In the genomic region with DNA sequence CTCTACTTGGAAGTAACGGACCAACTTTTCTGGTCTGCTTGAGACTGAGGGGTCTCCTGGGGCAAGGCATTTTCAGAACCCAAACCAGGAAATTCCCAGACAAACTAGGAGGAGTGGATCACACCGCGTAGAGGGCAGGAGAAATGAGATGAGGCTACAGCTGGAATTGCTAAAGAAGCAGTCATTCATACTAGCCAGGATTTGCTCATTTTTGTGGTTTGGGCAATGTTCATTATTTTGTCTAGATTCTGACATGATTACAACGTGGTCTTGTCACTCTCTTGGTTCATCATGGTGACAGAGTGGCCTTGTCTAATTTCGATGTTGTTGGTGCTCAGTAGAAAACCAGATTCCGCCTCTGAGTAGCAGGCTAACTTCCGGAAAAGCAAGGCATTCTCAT, we compare ENCODE assay signal across 20 cellular contexts.
DNase-seq lines count a peak whose midpoint lies in the region; ATAC-seq and TF ChIP-seq lines count a peak whose summit lies in the region.
"Had no signal": no experiment of that assay in that cellular context is flagged by ENCODE, and none has a peak within 500 bp of the region (broad histone marks: within the 10 kb centered on the region; RNA-seq: fewer than 3 reads in every experiment).

No MANE protein-coding gene starts in this region.

- intact Hi-C loops in A673 (cut with micrococcal nuclease; ENCODE audit: unreplicated experiment) (no loop called here), body of pancreas (cut with DNase I) (no loop called here)

- H2AFZ ChIP-seq in smooth muscle cell (ENCODE audit: low read depth) (peak overlapping the region; percentile 87), osteoblast (ENCODE audit: low read length) (no peak overlapping the region)

- no TSS peak for BruUV-seq in A673 (replicated peaks; lab: Mats Ljungman, UMichigan)

- H3K27me3 Mint-ChIP-seq in IgD-negative memory B cell: no peaks in the 10 kb centered on the region
- H3K27me3 Mint-ChIP-seq: activated naive CD4-positive, alpha-beta T cell treated with anti-CD3 and anti-CD28 coated beads, Interleukin-2, amount 10 ng/mL, durations not matched to agents 7 days and 5 days; progenitor cell of endocrine pancreas had no signal

- H3K4me1 ChIP-seq in smooth muscle cell (ENCODE audit: low read depth) (peaks cover 9% of the 10 kb centered on the region), A673 (ENCODE audit: insufficient read depth, low read length, poor library complexity, severe bottlenecking) (no peaks in the 10 kb centered on the region), body of pancreas (no peaks in the 10 kb centered on the region), osteoblast (ENCODE audit: insufficient read depth, low read length) (no peaks in the 10 kb centered on the region)
- H3K4me1 ChIP-seq: esophagus squamous epithelium, HAP-1 had no signal

- no peak overlapping the region for H3K27ac ChIP-seq in smooth muscle cell (ENCODE audit: low read depth)
- H3K27ac ChIP-seq in A673 (ENCODE audit: low read depth, low read length, poor library complexity, severe bottlenecking): no peak overlapping the region
- no peak overlapping the region for H3K27ac ChIP-seq in body of pancreas
- H3K27ac ChIP-seq in osteoblast (ENCODE audit: low read depth, low read length): no peak overlapping the region
- H3K27ac ChIP-seq: esophagus squamous epithelium had no signal

- H3K4me3 ChIP-seq in choroid plexus epithelial cell (ENCODE audit: low read depth, low read length): no peak overlapping the region
- H3K4me3 ChIP-seq in smooth muscle cell: no peak overlapping the region
- H3K4me3 ChIP-seq in A673 (ENCODE audit: low read depth, low read length, poor library complexity, severe bottlenecking): no peak overlapping the region
- H3K4me3 ChIP-seq in body of pancreas: no peak overlapping the region
- no peak overlapping the region for H3K4me3 ChIP-seq in osteoblast (ENCODE audit: insufficient read depth, low read length)
- H3K4me3 ChIP-seq: esophagus squamous epithelium, HAP-1 had no signal

- ATAC-seq in body of pancreas: no peak
- ATAC-seq in HG02588 (IDR thresholded peaks at IDR 0.05; ENCODE audit: unreplicated experiment): no peak
- ATAC-seq: Right ventricle myocardium inferior had no signal

- POLR2A ChIA-PET in A673 (lab: Charles Lee; ENCODE audit: low non-redundant PET): no interaction called here

- H3K9me3 ChIP-seq in smooth muscle cell (replicated peaks; ENCODE audit: low read depth): no peaks in the 10 kb centered on the region
- H3K9me3 ChIP-seq in A673 (ENCODE audit: low read depth, low read length, poor library complexity, severe bottlenecking): no peaks in the 10 kb centered on the region
- no peaks in the 10 kb centered on the region for H3K9me3 ChIP-seq in body of pancreas
- no peaks in the 10 kb centered on the region for H3K9me3 ChIP-seq in osteoblast (ENCODE audit: low read depth, low read length)
- H3K9me3 ChIP-seq: esophagus squamous epithelium, HAP-1 had no signal

- H3K27me3 ChIP-seq in smooth muscle cell (ENCODE audit: low read depth) (no peaks in the 10 kb centered on the region), A673 (replicated peaks; ENCODE audit: insufficient read depth, low read depth, low read length, poor library complexity) (no peaks in the 10 kb centered on the region), body of pancreas (no peaks in the 10 kb centered on the region), osteoblast (ENCODE audit: insufficient read depth, low read length) (no peaks in the 10 kb centered on the region)
- H3K27me3 ChIP-seq: esophagus squamous epithelium had no signal

- WGBS in smooth muscle cell (ENCODE audit: low lambda C conversion rate): 68% methylated on average over 7 of the region's 7 CpGs
- WGBS in body of pancreas, 2 donors: 64 to 73% methylated on average over 7 of the region's 7 CpGs

- H3K36me3 ChIP-seq in smooth muscle cell (ENCODE audit: low read depth): no peaks in the 10 kb centered on the region
- no peaks in the 10 kb centered on the region for H3K36me3 ChIP-seq in A673 (ENCODE audit: insufficient read depth, low read length, poor library complexity, severe bottlenecking)
- no peaks in the 10 kb centered on the region for H3K36me3 ChIP-seq in body of pancreas (replicated peaks in 1 of 2; ENCODE audit: insufficient read depth in 1 of 2, low read depth in 2 of 2)
- no peaks in the 10 kb centered on the region for H3K36me3 ChIP-seq in osteoblast (ENCODE audit: insufficient read depth, low read length)
- H3K36me3 ChIP-seq: esophagus squamous epithelium, HAP-1 had no signal

- no peak for TF ChIP-seq CTCF in choroid plexus epithelial cell (conservative IDR thresholded peaks at IDR 0.05; ENCODE audit: low read depth, low read length)
- TF ChIP-seq CTCF in smooth muscle cell (IDR thresholded peaks at IDR 0.05; ENCODE audit: borderline replicate concordance, insufficient read depth, poor library complexity, severe bottlenecking): no peak
- TF ChIP-seq CTCF in A673 (conservative IDR thresholded peaks at IDR 0.05; ENCODE audit: low read depth, low read length): no peak
- TF ChIP-seq CTCF in body of pancreas (IDR thresholded peaks at IDR 0.05): no peak
- TF ChIP-seq CTCF in osteoblast (IDR thresholded peaks at IDR 0.05; ENCODE audit: extremely low read depth, low read depth, low read length): no peak

- TF ChIP-seq POLR2A in body of pancreas (IDR thresholded peaks at IDR 0.05): no peak

- no peaks in the 10 kb centered on the region for H3K9me3 Mint-ChIP-seq in IgD-negative memory B cell
- H3K9me3 Mint-ChIP-seq: activated naive CD4-positive, alpha-beta T cell treated with anti-CD3 and anti-CD28 coated beads, Interleukin-2, amount 10 ng/mL, durations not matched to agents 7 days and 5 days; dendritic cell treated with granulocyte-macrophage colony-stimulating factor and Interleukin-4, amounts not matched to agents 40 ng/mL and 50 ng/mL, for 4 days had no signal

- no peaks in the 10 kb centered on the region for H3F3A ChIP-seq in smooth muscle cell (ENCODE audit: low read depth)

- CTCF ChIA-PET in A673 (lab: Charles Lee): no interaction called here

- peak overlapping the region; percentile 68 to 87 (median 82) for H3K4me3 Mint-ChIP-seq in IgD-negative memory B cell
- H3K4me3 Mint-ChIP-seq: activated naive CD4-positive, alpha-beta T cell treated with anti-CD3 and anti-CD28 coated beads, Interleukin-2, amount 10 ng/mL, durations not matched to agents 7 days and 5 days; dendritic cell treated with granulocyte-macrophage colony-stimulating factor and Interleukin-4, amounts not matched to agents 40 ng/mL and 50 ng/mL, for 4 days; neural crest cell had no signal

- H3K79me2 ChIP-seq in smooth muscle cell (ENCODE audit: low read depth) (no peaks in the 10 kb centered on the region), osteoblast (ENCODE audit: insufficient read depth, low read length) (no peaks in the 10 kb centered on the region)

- DNase-seq in Daoy (ENCODE audit: low read depth) (peak; percentile 0), choroid plexus epithelial cell (ENCODE audit: low read depth) (peak; percentile 59), smooth muscle cell (lab: John Stamatoyannopoulos, UW; ENCODE audit: unreplicated experiment) (no peak), A673 (ENCODE audit: low spot score) (no peak), body of pancreas (no peak), osteoblast (ENCODE audit: insufficient read length, low spot score, missing footprints) (no peak)
- DNase-seq: activated CD4-positive, alpha-beta T cell treated with anti-CD3 and anti-CD28 coated beads, Interleukin-2, amount 50 U/mL, for 1 hour; activated naive CD4-positive, alpha-beta T cell treated with anti-CD3 and anti-CD28 coated beads, Interleukin-2, amount 10 ng/mL, durations not matched to agents 7 days and 5 days; caudate nucleus; esophagus squamous epithelium; NCI-H1417 treated with DMSO at 0.1 percent for 48 hours; NCI-H446; stimulated activated CD8-positive, alpha-beta memory T cell treated with anti-CD3 and anti-CD28 coated beads, Interleukin-4, amount 100 ng/mL, for 48 hours had no signal

- H3K4me2 ChIP-seq in smooth muscle cell (peak overlapping the region; percentile 6), osteoblast (ENCODE audit: insufficient read depth, low read length) (no peak overlapping the region)

- peaks cover 20% of the 10 kb centered on the region for H3K36me3 Mint-ChIP-seq in IgD-negative memory B cell
- H3K36me3 Mint-ChIP-seq: activated naive CD4-positive, alpha-beta T cell treated with anti-CD3 and anti-CD28 coated beads, Interleukin-2, amount 10 ng/mL, durations not matched to agents 7 days and 5 days had no signal

- H4K20me1 ChIP-seq in smooth muscle cell (ENCODE audit: low read depth) (no peaks in the 10 kb centered on the region), osteoblast (ENCODE audit: insufficient read depth, low read length) (no peaks in the 10 kb centered on the region)

- H3K4me1 Mint-ChIP-seq in IgD-negative memory B cell: peaks cover 64 to 70% (median 67%) of the 10 kb centered on the region in 3 donors
- H3K4me1 Mint-ChIP-seq: activated naive CD4-positive, alpha-beta T cell treated with anti-CD3 and anti-CD28 coated beads, Interleukin-2, amount 10 ng/mL, durations not matched to agents 7 days and 5 days had no signal

- H3K27ac Mint-ChIP-seq in IgD-negative memory B cell: peak overlapping the region; percentile 85 to 93 (median 85)
- H3K27ac Mint-ChIP-seq: activated naive CD4-positive, alpha-beta T cell treated with anti-CD3 and anti-CD28 coated beads, Interleukin-2, amount 10 ng/mL, durations not matched to agents 7 days and 5 days; dendritic cell treated with granulocyte-macrophage colony-stimulating factor and Interleukin-4, amounts not matched to agents 40 ng/mL and 50 ng/mL, for 4 days; progenitor cell of endocrine pancreas had no signal

- no peak overlapping the region for H3K9ac ChIP-seq in smooth muscle cell (ENCODE audit: low read depth)

Comparison
In these comparisons a context has a peak if more than half of its experiments do, and no peak if none do; other contexts are left out.
1. DNase-seq: peak in Daoy (single experiment) and choroid plexus epithelial cell (single experiment); none in smooth muscle cell (single experiment), A673 (single experiment), body of pancreas (0 of 4) and osteoblast (single experiment).